In the genomic region with DNA sequence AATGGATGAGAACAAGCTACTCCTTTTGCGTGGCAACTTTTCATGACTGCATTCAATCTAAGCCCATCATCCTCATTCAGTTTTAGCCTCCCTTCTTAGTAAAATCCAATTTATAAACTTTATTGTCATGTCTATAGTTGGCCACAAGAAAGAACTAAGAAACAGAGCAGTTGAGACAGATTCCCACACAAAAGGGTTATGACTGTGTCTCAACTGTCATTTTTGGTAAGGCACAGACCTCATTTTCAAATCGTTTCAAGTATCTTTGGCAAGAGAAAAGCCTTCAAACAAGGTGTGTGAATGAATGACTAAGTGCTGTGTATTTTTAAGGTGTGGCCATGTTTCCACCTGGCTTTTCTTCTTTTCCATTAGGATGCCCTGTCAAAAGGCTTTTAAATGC, we compare ENCODE assay signal across 23 cellular contexts.
DNase-seq lines count a peak whose midpoint lies in the region; ATAC-seq and TF ChIP-seq lines count a peak whose summit lies in the region.
"Had no signal": no experiment of that assay in that cellular context is flagged by ENCODE, and none has a peak within 500 bp of the region (broad histone marks: within the 10 kb centered on the region; RNA-seq: fewer than 3 reads in every experiment).

No MANE protein-coding gene starts in this region.

- CTCF ChIA-PET in activated CD4-positive, alpha-beta T cell treated with anti-CD3 and anti-CD28 coated beads, Interleukin-2, amount 10 ng/mL, durations not matched to agents 7 days and 5 days (lab: Charles Lee): no interaction called here

- no peak for DNase-seq in activated CD4-positive, alpha-beta T cell treated with anti-CD3 and anti-CD28 coated beads, Interleukin-2, amount 10 ng/mL, durations not matched to agents 7 days and 5 days
- DNase-seq in activated CD4-positive, alpha-beta T cell treated with anti-CD3 and anti-CD28 coated beads, Interleukin-2, amount 50 U/mL, for 48 hours: no peak
- DNase-seq in DMS53 treated with DMSO at 0.1 percent for 48 hours (lab: John Stamatoyannopoulos, UW; ENCODE audit: unreplicated experiment) (peak; percentile 69), NCI-H2081 treated with DMSO at 0.1 percent for 48 hours (lab: John Stamatoyannopoulos, UW) (peak; percentile 9), epithelial cell of esophagus (ENCODE audit: low read depth) (peak; percentile 32), GF-D8 (lab: John Stamatoyannopoulos, UW) (no peak)
- no peak for DNase-seq in stimulated activated CD4-positive, alpha-beta T cell treated with anti-CD3 and anti-CD28 coated beads, Interleukin-12 subunit alpha, Interleukin-12 subunit beta, amount 100 ng/mL, for 4 hours
- DNase-seq: activated CD4-positive, alpha-beta T cell treated with anti-CD3 and anti-CD28 coated beads, Interleukin-2, amount 10 ng/mL, durations not matched to agents 24 days and 14 days; DMS79 treated with DMSO at 0.1 percent for 48 hours; gastrocnemius medialis; kidney; MV-4-11; NCI-H2171; NCI-H526 treated with DMSO at 0.1 percent for 48 hours; OCI-M1; Right ventricle myocardium superior; small intestine; stimulated activated CD4-positive, alpha-beta T cell treated with anti-CD3 and anti-CD28 coated beads, Interleukin-2, amount 100 ng/mL, for 48 hours; transverse colon had no signal

- H3K9me3 Mint-ChIP-seq in activated CD4-positive, alpha-beta T cell treated with anti-CD3 and anti-CD28 coated beads, Interleukin-2, amount 10 ng/mL, durations not matched to agents 7 days and 5 days: peaks cover 8% of the 10 kb centered on the region
- H3K9me3 Mint-ChIP-seq: IgD-negative memory B cell; stimulated activated naive CD8-positive, alpha-beta T cell treated with anti-CD3 and anti-CD28 coated beads, Interleukin-15, Interleukin-2, amounts not matched to agents 100 ng/mL and 50 ng/mL, for 24 hours had no signal

- TF ChIP-seq CTCF in epithelial cell of esophagus (IDR thresholded peaks at IDR 0.05; ENCODE audit: insufficient read depth, low read depth, low read length, missing control alignments): no peak

- H3K36me3 Mint-ChIP-seq in activated CD4-positive, alpha-beta T cell treated with anti-CD3 and anti-CD28 coated beads, Interleukin-2, amount 10 ng/mL, durations not matched to agents 7 days and 5 days (ENCODE audit: low read depth): no peaks in the 10 kb centered on the region

- H3K4me3 ChIP-seq in epithelial cell of esophagus (ENCODE audit: low read length): no peak overlapping the region
- H3K4me3 ChIP-seq: cardiac muscle cell, gastrocnemius medialis, transverse colon had no signal

- no peak for ATAC-seq in GM21390 (IDR thresholded peaks at IDR 0.05; ENCODE audit: unreplicated experiment)
- ATAC-seq: gastrocnemius medialis had no signal

- H3K27me3 Mint-ChIP-seq in activated CD4-positive, alpha-beta T cell treated with anti-CD3 and anti-CD28 coated beads, Interleukin-2, amount 10 ng/mL, durations not matched to agents 7 days and 5 days: no peaks in the 10 kb centered on the region
- H3K27me3 Mint-ChIP-seq: IgD-negative memory B cell had no signal

- POLR2A ChIA-PET in activated CD4-positive, alpha-beta T cell treated with anti-CD3 and anti-CD28 coated beads, Interleukin-2, amount 10 ng/mL, durations not matched to agents 7 days and 5 days (lab: Charles Lee): no interaction called here

- H3K4me1 Mint-ChIP-seq in activated CD4-positive, alpha-beta T cell treated with anti-CD3 and anti-CD28 coated beads, Interleukin-2, amount 10 ng/mL, durations not matched to agents 7 days and 5 days: peaks cover 39% of the 10 kb centered on the region

- H3K4me3 Mint-ChIP-seq in activated CD4-positive, alpha-beta T cell treated with anti-CD3 and anti-CD28 coated beads, Interleukin-2, amount 10 ng/mL, durations not matched to agents 7 days and 5 days: no peak overlapping the region
- H3K4me3 Mint-ChIP-seq: activated CD4-positive, alpha-beta T cell treated with anti-CD3 and anti-CD28 coated beads, Interleukin-2, amount 10 ng/mL, durations not matched to agents 24 days and 14 days; IgD-negative memory B cell; stimulated activated naive CD8-positive, alpha-beta T cell treated with anti-CD3 and anti-CD28 coated beads, Interleukin-15, Interleukin-2, amounts not matched to agents 100 ng/mL and 50 ng/mL, for 24 hours had no signal

- peak overlapping the region; percentile 31 for H3K27ac Mint-ChIP-seq in activated CD4-positive, alpha-beta T cell treated with anti-CD3 and anti-CD28 coated beads, Interleukin-2, amount 10 ng/mL, durations not matched to agents 7 days and 5 days
- H3K27ac Mint-ChIP-seq: activated CD4-positive, alpha-beta T cell treated with anti-CD3 and anti-CD28 coated beads, Interleukin-2, amount 10 ng/mL, durations not matched to agents 24 days and 14 days; IgD-negative memory B cell; stimulated activated naive CD8-positive, alpha-beta T cell treated with anti-CD3 and anti-CD28 coated beads, Interleukin-15, Interleukin-2, amounts not matched to agents 100 ng/mL and 50 ng/mL, for 24 hours had no signal

Comparison
In these comparisons a context has a peak if more than half of its experiments do, and no peak if none do; other contexts are left out.
1. DNase-seq: peak in DMS53 treated with DMSO at 0.1 percent for 48 hours (single experiment), NCI-H2081 treated with DMSO at 0.1 percent for 48 hours (single experiment) and epithelial cell of esophagus (single experiment); none in activated CD4-positive, alpha-beta T cell treated with anti-CD3 and anti-CD28 coated beads, Interleukin-2, amount 10 ng/mL, durations not matched to agents 7 days and 5 days (single experiment), activated CD4-positive, alpha-beta T cell treated with anti-CD3 and anti-CD28 coated beads, Interleukin-2, amount 50 U/mL, for 48 hours (0 of 2), GF-D8 (single experiment) and stimulated activated CD4-positive, alpha-beta T cell treated with anti-CD3 and anti-CD28 coated beads, Interleukin-12 subunit alpha, Interleukin-12 subunit beta, amount 100 ng/mL, for 4 hours (single experiment).